23 cellular contexts compared by ENCODE assay signal in the genomic region with DNA sequence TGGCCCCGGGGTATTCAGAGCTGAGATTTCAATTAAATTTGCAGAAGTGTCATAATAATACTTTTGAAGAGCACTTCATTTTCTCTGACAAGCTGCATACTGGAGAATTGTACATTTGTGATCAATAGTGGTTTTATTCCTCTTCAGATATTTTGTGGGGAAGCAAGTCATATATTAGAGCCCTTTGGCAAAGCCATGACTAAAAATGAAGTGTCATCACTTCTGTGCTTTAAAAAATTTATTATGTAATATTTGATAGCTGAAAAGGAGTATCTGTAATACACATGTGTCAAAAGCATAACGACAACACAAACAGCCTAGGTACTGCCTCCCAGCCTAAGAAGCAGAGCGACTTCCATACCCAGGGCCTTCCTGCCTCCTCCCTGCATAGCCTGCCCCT.
"Had no signal": no experiment of that assay in that cellular context is flagged by ENCODE, and none has a peak within 500 bp of the region (broad histone marks: within the 10 kb centered on the region; RNA-seq: fewer than 3 reads in every experiment).

No MANE protein-coding gene starts in this region.

- H3K36me3 Mint-ChIP-seq: immature natural killer cell had no signal

- H3K36me3 ChIP-seq: ascending aorta, gastroesophageal sphincter, left ventricle myocardium inferior, ovary, thoracic aorta, upper lobe of right lung had no signal

- H3K4me1 ChIP-seq: ascending aorta, gastroesophageal sphincter, upper lobe of right lung had no signal

- H3K27me3 ChIP-seq: ascending aorta, gastroesophageal sphincter, ovary, upper lobe of right lung had no signal

- DNase-seq: activated CD4-positive, alpha-beta T cell treated with anti-CD3 and anti-CD28 coated beads for 4 hours; activated CD8-positive, alpha-beta T cell treated with anti-CD3 and anti-CD28 coated beads, Interleukin-2, amount 10 ng/mL, durations not matched to agents 7 days and 5 days; activated effector memory CD4-positive, alpha-beta T cell treated with anti-CD3 and anti-CD28 coated beads, Interleukin-2, amount 50 U/mL, for 16 hours; activated naive CD4-positive, alpha-beta T cell treated with anti-CD3 and anti-CD28 coated beads, Interleukin-2, amount 50 U/mL, for 16 hours; activated T-cell treated with anti-CD3 and anti-CD28 coated beads, Interleukin-2, amount 50 U/mL, for 4 hours; cerebellar nuclear complex; cortex of kidney; effector CD4-positive, alpha-beta T cell; immature natural killer cell; kidney glomerular epithelial cell; left ventricle myocardium inferior; mammary epithelial cell; ovary; psoas muscle; right cardiac atrium; stimulated activated CD4-positive, alpha-beta T cell treated with anti-CD3 and anti-CD28 coated beads, Interleukin-15, amount 100 ng/mL, for 24 hours; stimulated activated CD4-positive, alpha-beta T cell treated with anti-CD3 and anti-CD28 coated beads, Interleukin-2, amount 100 ng/mL, for 48 hours; upper lobe of right lung had no signal

- H3K9me3 ChIP-seq: ascending aorta, gastroesophageal sphincter, left ventricle myocardium inferior, ovary, psoas muscle, thoracic aorta, upper lobe of right lung had no signal

- H3K4me3 ChIP-seq: ascending aorta, gastroesophageal sphincter, left ventricle myocardium inferior, ovary, psoas muscle, skin epidermis, thoracic aorta, upper lobe of right lung had no signal

- H3K9me3 Mint-ChIP-seq: activated T-cell treated with anti-CD3 and anti-CD28 coated beads, Interleukin-2, amount 50 U/mL, for 4 hours; immature natural killer cell had no signal

- ATAC-seq: activated CD8-positive, alpha-beta T cell treated with anti-CD3 and anti-CD28 coated beads, Interleukin-2, amount 10 ng/mL, durations not matched to agents 7 days and 5 days; activated T-cell treated with anti-CD3 and anti-CD28 coated beads, Interleukin-2, amount 50 U/mL, for 4 hours; esophagus mucosa; gastroesophageal sphincter; right cardiac atrium; upper lobe of right lung had no signal

- H3K27ac ChIP-seq: ascending aorta, gastroesophageal sphincter, left ventricle myocardium inferior, ovary, psoas muscle, skin epidermis, thoracic aorta, upper lobe of right lung had no signal

- H3K27ac Mint-ChIP-seq: activated CD8-positive, alpha-beta T cell treated with anti-CD3 and anti-CD28 coated beads, Interleukin-2, amount 10 ng/mL, durations not matched to agents 7 days and 5 days had no signal

- H3K4me3 Mint-ChIP-seq: activated CD8-positive, alpha-beta T cell treated with anti-CD3 and anti-CD28 coated beads, Interleukin-2, amount 10 ng/mL, durations not matched to agents 7 days and 5 days; activated T-cell treated with anti-CD3 and anti-CD28 coated beads, Interleukin-2, amount 50 U/mL, for 4 hours; immature natural killer cell had no signal
